Comparison of ENCODE assay signal across 2 cellular contexts in the genomic region with DNA sequence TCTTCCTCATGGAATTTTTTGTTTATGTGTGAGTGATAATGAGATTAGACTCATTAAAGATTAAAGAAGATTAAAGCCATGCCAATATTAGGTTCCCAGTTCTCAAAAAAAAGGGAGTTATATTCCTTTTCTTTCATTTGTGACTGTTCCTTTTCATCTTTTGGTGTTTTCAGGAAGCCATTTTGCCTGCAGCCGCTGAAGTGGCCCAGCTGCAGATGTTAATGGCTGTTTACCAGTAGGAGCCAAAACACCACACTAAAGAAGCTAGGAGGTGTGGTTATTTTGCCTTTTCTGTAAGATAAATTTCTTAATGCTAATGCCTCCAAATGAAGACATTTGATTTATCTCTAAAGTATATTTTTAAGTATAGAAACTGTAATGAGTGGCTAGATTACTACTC.
A peak's percentile ranks its signal among the peaks of the same experiment; 100 is the strongest.
TF ChIP-seq lines count a peak whose summit lies in the region.

No MANE protein-coding gene starts in this region.

TF ChIP-seq in GM23338, 12 proteins besides CTCF, POLR2A, EP300 and RAD21 (continues in another document):
- no peak for TF ChIP-seq EZH2 (IDR thresholded peaks at IDR 0.05; ENCODE audit: low read depth, unreplicated experiment)
- no peak for TF ChIP-seq CREB1 (CRISPR knock-in tag; IDR thresholded peaks at IDR 0.05; ENCODE audit: low read depth)
- no peak for TF ChIP-seq ZNF114 (CRISPR knock-in tag; IDR thresholded peaks at IDR 0.05)
- TF ChIP-seq POLR2AphosphoS5 (IDR thresholded peaks at IDR 0.05; ENCODE audit: low read depth): no peak
- TF ChIP-seq EZH2phosphoT487 (IDR thresholded peaks at IDR 0.05; ENCODE audit: unreplicated experiment): no peak
- TF ChIP-seq, protein P1, sequence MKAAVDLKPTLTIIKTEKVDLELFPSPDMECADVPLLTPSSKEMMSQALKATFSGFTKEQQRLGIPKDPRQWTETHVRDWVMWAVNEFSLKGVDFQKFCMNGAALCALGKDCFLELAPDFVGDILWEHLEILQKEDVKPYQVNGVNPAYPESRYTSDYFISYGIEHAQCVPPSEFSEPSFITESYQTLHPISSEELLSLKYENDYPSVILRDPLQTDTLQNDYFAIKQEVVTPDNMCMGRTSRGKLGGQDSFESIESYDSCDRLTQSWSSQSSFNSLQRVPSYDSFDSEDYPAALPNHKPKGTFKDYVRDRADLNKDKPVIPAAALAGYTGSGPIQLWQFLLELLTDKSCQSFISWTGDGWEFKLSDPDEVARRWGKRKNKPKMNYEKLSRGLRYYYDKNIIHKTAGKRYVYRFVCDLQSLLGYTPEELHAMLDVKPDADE (IDR thresholded peaks at IDR 0.05): no peak
- no peak for TF ChIP-seq JUNB (IDR thresholded peaks at IDR 0.05; ENCODE audit: unreplicated experiment)
- TF ChIP-seq NANOG (IDR thresholded peaks at IDR 0.05; ENCODE audit: borderline replicate concordance): no peak
- TF ChIP-seq, protein P2, sequence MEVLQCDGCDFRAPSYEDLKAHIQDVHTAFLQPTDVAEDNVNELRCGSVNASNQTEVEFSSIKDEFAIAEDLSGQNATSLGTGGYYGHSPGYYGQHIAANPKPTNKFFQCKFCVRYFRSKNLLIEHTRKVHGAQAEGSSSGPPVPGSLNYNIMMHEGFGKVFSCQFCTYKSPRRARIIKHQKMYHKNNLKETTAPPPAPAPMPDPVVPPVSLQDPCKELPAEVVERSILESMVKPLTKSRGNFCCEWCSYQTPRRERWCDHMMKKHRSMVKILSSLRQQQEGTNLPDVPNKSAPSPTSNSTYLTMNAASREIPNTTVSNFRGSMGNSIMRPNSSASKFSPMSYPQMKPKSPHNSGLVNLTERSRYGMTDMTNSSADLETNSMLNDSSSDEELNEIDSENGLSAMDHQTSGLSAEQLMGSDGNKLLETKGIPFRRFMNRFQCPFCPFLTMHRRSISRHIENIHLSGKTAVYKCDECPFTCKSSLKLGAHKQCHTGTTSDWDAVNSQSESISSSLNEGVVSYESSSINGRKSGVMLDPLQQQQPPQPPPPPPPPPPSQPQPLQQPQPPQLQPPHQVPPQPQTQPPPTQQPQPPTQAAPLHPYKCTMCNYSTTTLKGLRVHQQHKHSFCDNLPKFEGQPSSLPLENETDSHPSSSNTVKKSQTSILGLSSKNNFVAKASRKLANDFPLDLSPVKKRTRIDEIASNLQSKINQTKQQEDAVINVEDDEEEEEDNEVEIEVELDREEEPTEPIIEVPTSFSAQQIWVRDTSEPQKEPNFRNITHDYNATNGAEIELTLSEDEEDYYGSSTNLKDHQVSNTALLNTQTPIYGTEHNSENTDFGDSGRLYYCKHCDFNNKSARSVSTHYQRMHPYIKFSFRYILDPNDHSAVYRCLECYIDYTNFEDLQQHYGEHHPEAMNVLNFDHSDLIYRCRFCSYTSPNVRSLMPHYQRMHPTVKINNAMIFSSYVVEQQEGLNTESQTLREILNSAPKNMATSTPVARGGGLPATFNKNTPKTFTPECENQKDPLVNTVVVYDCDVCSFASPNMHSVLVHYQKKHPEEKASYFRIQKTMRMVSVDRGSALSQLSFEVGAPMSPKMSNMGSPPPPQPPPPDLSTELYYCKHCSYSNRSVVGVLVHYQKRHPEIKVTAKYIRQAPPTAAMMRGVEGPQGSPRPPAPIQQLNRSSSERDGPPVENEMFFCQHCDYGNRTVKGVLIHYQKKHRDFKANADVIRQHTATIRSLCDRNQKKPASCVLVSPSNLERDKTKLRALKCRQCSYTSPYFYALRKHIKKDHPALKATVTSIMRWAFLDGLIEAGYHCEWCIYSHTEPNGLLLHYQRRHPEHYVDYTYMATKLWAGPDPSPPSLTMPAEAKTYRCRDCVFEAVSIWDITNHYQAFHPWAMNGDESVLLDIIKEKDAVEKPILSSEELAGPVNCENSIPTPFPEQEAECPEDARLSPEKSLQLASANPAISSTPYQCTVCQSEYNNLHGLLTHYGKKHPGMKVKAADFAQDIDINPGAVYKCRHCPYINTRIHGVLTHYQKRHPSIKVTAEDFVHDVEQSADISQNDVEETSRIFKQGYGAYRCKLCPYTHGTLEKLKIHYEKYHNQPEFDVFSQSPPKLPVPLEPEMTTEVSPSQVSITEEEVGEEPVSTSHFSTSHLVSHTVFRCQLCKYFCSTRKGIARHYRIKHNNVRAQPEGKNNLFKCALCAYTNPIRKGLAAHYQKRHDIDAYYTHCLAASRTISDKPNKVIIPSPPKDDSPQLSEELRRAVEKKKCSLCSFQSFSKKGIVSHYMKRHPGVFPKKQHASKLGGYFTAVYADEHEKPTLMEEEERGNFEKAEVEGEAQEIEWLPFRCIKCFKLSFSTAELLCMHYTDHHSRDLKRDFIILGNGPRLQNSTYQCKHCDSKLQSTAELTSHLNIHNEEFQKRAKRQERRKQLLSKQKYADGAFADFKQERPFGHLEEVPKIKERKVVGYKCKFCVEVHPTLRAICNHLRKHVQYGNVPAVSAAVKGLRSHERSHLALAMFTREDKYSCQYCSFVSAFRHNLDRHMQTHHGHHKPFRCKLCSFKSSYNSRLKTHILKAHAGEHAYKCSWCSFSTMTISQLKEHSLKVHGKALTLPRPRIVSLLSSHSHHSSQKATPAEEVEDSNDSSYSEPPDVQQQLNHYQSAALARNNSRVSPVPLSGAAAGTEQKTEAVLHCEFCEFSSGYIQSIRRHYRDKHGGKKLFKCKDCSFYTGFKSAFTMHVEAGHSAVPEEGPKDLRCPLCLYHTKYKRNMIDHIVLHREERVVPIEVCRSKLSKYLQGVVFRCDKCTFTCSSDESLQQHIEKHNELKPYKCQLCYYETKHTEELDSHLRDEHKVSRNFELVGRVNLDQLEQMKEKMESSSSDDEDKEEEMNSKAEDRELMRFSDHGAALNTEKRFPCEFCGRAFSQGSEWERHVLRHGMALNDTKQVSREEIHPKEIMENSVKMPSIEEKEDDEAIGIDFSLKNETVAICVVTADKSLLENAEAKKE (CRISPR knock-in tag; IDR thresholded peaks at IDR 0.05): no peak
- no peak for TF ChIP-seq ZNF331 (CRISPR knock-in tag; IDR thresholded peaks at IDR 0.05; ENCODE audit: low read depth)

TF ChIP-seq in H1, 55 proteins besides CTCF, POLR2A, EP300 and RAD21:
- TF ChIP-seq NANOG (IDR thresholded peaks at IDR 0.05; ENCODE audit: insufficient read depth, low read depth, low read length, poor library complexity, severe bottlenecking): no peak
- peak; percentile 80; the same call in 1 of the 2 replicates for TF ChIP-seq YY1 (IDR thresholded peaks at IDR 0.05; ENCODE audit: low read depth, low read length)
- TF ChIP-seq SIRT6 (IDR thresholded peaks at IDR 0.05; ENCODE audit: low read length): no peak
